10 cellular contexts compared by ENCODE assay signal in the genomic region with DNA sequence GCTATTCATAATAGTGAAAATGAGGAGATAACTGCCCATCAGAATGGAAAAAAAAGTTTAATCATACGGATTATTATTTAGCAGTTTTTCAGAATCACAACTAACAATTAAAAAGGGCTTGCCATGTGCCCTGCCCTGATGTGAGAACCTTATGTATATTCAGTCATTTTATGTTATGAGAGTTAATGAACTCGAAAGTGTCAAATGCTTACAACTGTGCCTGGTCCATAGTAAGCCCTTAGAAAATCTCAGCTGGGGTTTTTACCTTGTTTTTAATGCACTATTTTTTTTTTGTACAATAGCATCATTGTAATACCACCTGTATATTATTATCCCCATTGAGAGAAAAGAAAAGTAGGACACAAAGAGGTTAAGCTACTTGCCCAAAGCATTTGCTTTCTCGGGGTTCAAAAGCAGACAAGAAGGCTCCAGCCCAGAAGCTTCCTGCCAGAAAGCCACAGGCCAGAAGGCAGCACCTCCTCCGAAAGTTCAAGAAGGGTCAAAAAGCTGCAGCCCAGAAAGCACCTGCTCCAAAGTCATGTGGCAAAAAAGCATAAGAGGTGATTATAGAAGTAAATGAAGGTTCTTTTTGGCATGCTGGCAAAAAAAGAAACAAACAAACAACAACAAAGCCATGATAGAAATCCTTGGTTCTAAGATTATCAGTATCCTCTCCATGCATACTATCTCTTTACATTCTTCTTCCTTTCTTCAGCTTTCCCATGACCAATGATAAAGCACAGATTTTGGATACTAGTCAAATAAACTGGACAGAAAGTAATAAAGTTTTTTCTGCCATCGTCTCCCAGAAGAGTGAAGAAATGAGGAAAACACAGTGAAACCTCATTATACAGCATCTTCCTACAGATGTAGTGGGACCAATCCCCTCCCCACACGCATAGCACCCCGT. TPM values are rescaled to one million over a fixed set of nuclear protein-coding genes. Genes with fewer than 3 reads are reported as not detected.
A peak's percentile ranks its signal among the peaks of the same experiment; 100 is the strongest.
DNase-seq lines count a peak whose midpoint lies in the region; ATAC-seq, FAIRE-seq and TF ChIP-seq lines count a peak whose summit lies in the region.
"Had no signal": no experiment of that assay in that cellular context is flagged by ENCODE, and none has a peak within 500 bp of the region (broad histone marks: within the 10 kb centered on the region; RNA-seq: fewer than 3 reads in every experiment).

No MANE protein-coding gene starts in this region.

- FAIRE-seq in D721Med (lab: Jason Lieb, UNC) (no peak), RCC 7860 (lab: Jason Lieb, UNC) (no peak)
- FAIRE-seq: G401.6 had no signal

- intact Hi-C loops in activated T-helper 2 cell treated with anti-CD3 and anti-CD28 coated beads, Interferon-gamma antibody, Interleukin-2, Interleukin-4, amounts not matched to agents 10 μg/mL and 5 μg/mL and 100 μg/mL, durations not matched to agents 14 hours and 24 hours and 36 hours (cut with micrococcal nuclease), result no loop called here
- intact Hi-C loops in dorsolateral prefrontal cortex (cut with DNase I), result no loop called here

- no peak overlapping the region for H3K4me3 Mint-ChIP-seq in activated T-helper 2 cell treated with anti-CD3 and anti-CD28 coated beads, Interferon-gamma antibody, Interleukin-2, Interleukin-4, amounts not matched to agents 10 μg/mL and 5 μg/mL and 100 μg/mL, durations not matched to agents 14 hours and 24 hours and 36 hours (ENCODE audit: low read depth)

- DNase-seq in GM10248 (ENCODE audit: extremely low spot score) (peak; percentile 38), dorsolateral prefrontal cortex (no peak), D721Med (ENCODE audit: insufficient read length, low spot score) (no peak), RCC 7860 (ENCODE audit: low spot score) (no peak)
- peak; percentile 18 for DNase-seq in activated T-helper 2 cell treated with anti-CD3 and anti-CD28 coated beads, Interferon-gamma antibody, Interleukin-2, Interleukin-4, amounts not matched to agents 10 μg/mL and 5 μg/mL and 100 μg/mL, durations not matched to agents 14 hours and 24 hours and 36 hours (ENCODE audit: low spot score)
- DNase-seq in stimulated activated CD4-positive, alpha-beta T cell treated with anti-CD3 and anti-CD28 coated beads, Interleukin-4, amount 100 ng/mL, for 4 hours, result no peak
- DNase-seq: NCI-H1417 treated with DMSO at 0.1 percent for 48 hours had no signal

- CTCF ChIA-PET in GM10248 (lab: Yijun Ruan, JAX), result interaction anchor here (1.0 to 3.4 kb wide), 9 partner anchors 8 to 542 kb away, joined by 3 to 22 read pairs (median 4); partner anchors contain the start of gene BBS10

- H3K27ac Mint-ChIP-seq in activated T-helper 2 cell treated with anti-CD3 and anti-CD28 coated beads, Interferon-gamma antibody, Interleukin-2, Interleukin-4, amounts not matched to agents 10 μg/mL and 5 μg/mL and 100 μg/mL, durations not matched to agents 14 hours and 24 hours and 36 hours, result no peak overlapping the region

- ATAC-seq in GM19397 (IDR thresholded peaks at IDR 0.05; ENCODE audit: unreplicated experiment), result peak; percentile 98
- peak; percentile 83 for ATAC-seq in HG03097 (IDR thresholded peaks at IDR 0.05; ENCODE audit: low FRiP score, unreplicated experiment)

- H3K9me3 Mint-ChIP-seq in activated T-helper 2 cell treated with anti-CD3 and anti-CD28 coated beads, Interferon-gamma antibody, Interleukin-2, Interleukin-4, amounts not matched to agents 10 μg/mL and 5 μg/mL and 100 μg/mL, durations not matched to agents 14 hours and 24 hours and 36 hours, result peaks cover 3% of the 10 kb centered on the region

- H3K36me3 Mint-ChIP-seq in activated T-helper 2 cell treated with anti-CD3 and anti-CD28 coated beads, Interferon-gamma antibody, Interleukin-2, Interleukin-4, amounts not matched to agents 10 μg/mL and 5 μg/mL and 100 μg/mL, durations not matched to agents 14 hours and 24 hours and 36 hours (ENCODE audit: low read depth), result no peaks in the 10 kb centered on the region

- H3K27me3 Mint-ChIP-seq in activated T-helper 2 cell treated with anti-CD3 and anti-CD28 coated beads, Interferon-gamma antibody, Interleukin-2, Interleukin-4, amounts not matched to agents 10 μg/mL and 5 μg/mL and 100 μg/mL, durations not matched to agents 14 hours and 24 hours and 36 hours (ENCODE audit: low read depth), result peaks cover 9% of the 10 kb centered on the region

- H3K27me3 ChIP-seq in dorsolateral prefrontal cortex, result no peaks in the 10 kb centered on the region

- POLR2A ChIA-PET in GM10248 (lab: Yijun Ruan, JAX), result no interaction called here

- H3K4me1 Mint-ChIP-seq in activated T-helper 2 cell treated with anti-CD3 and anti-CD28 coated beads, Interferon-gamma antibody, Interleukin-2, Interleukin-4, amounts not matched to agents 10 μg/mL and 5 μg/mL and 100 μg/mL, durations not matched to agents 14 hours and 24 hours and 36 hours (ENCODE audit: low read depth), result peaks cover 17% of the 10 kb centered on the region

- no peak overlapping the region for H3K27ac ChIP-seq in dorsolateral prefrontal cortex

- H3K4me3 ChIP-seq in dorsolateral prefrontal cortex, result no peak overlapping the region

- TF ChIP-seq CTCF in GM10248 (IDR thresholded peaks at IDR 0.05; ENCODE audit: control extremely low read depth, extremely low read depth, low read depth, missing control alignments) (no peak), dorsolateral prefrontal cortex (IDR thresholded peaks at IDR 0.05 in 54 of 56, conservative IDR thresholded peaks at IDR 0.05 in 2 of 56; ENCODE audit: low read depth in 1 of 56, partially characterized antibody in 56 of 56) (no peak), D721Med (IDR thresholded peaks at IDR 0.05; ENCODE audit: insufficient read depth, missing control alignments) (no peak)

RNA-seq across cellular contexts. Expression of gene NAP1L1, which starts 59.1 kb away (rescaled TPM):
- total RNA-seq in activated T-helper 2 cell treated with anti-CD3 and anti-CD28 coated beads, Interferon-gamma antibody, Interleukin-2, Interleukin-4, amounts not matched to agents 10 μg/mL and 5 μg/mL and 100 μg/mL, durations not matched to agents 14 hours and 24 hours and 36 hours, result 701 and 744 TPM in 2 replicates
- total RNA-seq in dorsolateral prefrontal cortex, result 100 to 1,000 TPM; 291 to 450 (median 373) TPM

Comparison
In these comparisons a context has a peak if more than half of its experiments do, and no peak if none do; other contexts are left out.
1. DNase-seq: peak in GM10248 (single experiment) and activated T-helper 2 cell treated with anti-CD3 and anti-CD28 coated beads, Interferon-gamma antibody, Interleukin-2, Interleukin-4, amounts not matched to agents 10 μg/mL and 5 μg/mL and 100 μg/mL, durations not matched to agents 14 hours and 24 hours and 36 hours (single experiment); none in dorsolateral prefrontal cortex (0 of 10), D721Med (single experiment), stimulated activated CD4-positive, alpha-beta T cell treated with anti-CD3 and anti-CD28 coated beads, Interleukin-4, amount 100 ng/mL, for 4 hours (0 of 2) and RCC 7860 (single experiment).